20 cellular contexts compared by ENCODE assay signal in the genomic region with DNA sequence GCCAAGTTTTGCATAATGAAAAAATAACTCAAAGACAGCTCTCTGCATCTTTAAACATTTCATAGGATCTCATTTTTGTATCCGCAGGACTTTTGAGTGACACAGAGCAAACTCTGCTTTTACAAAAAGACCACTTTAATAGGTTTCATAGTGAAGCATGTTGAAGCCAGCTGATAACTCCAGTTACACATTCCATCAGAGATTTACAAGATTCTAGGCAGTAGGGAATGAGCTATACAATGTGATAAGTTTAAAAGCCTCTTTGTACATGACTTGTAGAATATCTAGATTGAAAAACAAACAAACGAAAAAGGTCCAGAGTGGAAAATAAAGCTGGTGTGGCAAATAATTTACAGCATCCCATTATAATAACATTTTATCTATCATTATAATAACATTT. TPM values are rescaled to one million over a fixed set of nuclear protein-coding genes. Genes with fewer than 3 reads are reported as not detected.
DNase-seq lines count a peak whose midpoint lies in the region; ATAC-seq and TF ChIP-seq lines count a peak whose summit lies in the region.
"Had no signal": no experiment of that assay in that cellular context is flagged by ENCODE, and none has a peak within 500 bp of the region (broad histone marks: within the 10 kb centered on the region; RNA-seq: fewer than 3 reads in every experiment).

No MANE protein-coding gene starts in this region.

- TF ChIP-seq POLR2A in breast epithelium (IDR thresholded peaks at IDR 0.05) (no peak), esophagus squamous epithelium (IDR thresholded peaks at IDR 0.05) (no peak), uterus (IDR thresholded peaks at IDR 0.05) (no peak)

- no peak overlapping the region for H3K27ac Mint-ChIP-seq in MCF 10A (ENCODE audit: low read depth, unreplicated experiment)
- H3K27ac Mint-ChIP-seq: activated naive CD4-positive, alpha-beta T cell treated with anti-CD3 and anti-CD28 coated beads for 36 hours; CD14-positive monocyte; effector memory CD8-positive, alpha-beta T cell; progenitor cell of endocrine pancreas; T-helper 17 cell had no signal

- H3K36me3 ChIP-seq in breast epithelium (no peaks in the 10 kb centered on the region), esophagus squamous epithelium (no peaks in the 10 kb centered on the region), neural cell (ENCODE audit: insufficient read depth, low read length) (no peaks in the 10 kb centered on the region), uterus (no peaks in the 10 kb centered on the region), brain microvascular endothelial cell (replicated peaks) (no peaks in the 10 kb centered on the region)

- H3K9me3 ChIP-seq in breast epithelium (no peaks in the 10 kb centered on the region), esophagus squamous epithelium (no peaks in the 10 kb centered on the region), neural cell (ENCODE audit: low read length) (no peaks in the 10 kb centered on the region), uterus (no peaks in the 10 kb centered on the region)

- no peak overlapping the region for H3K4me2 ChIP-seq in neural cell (ENCODE audit: low read length)

- H4K20me1 ChIP-seq in neural cell (ENCODE audit: insufficient read depth), result no peaks in the 10 kb centered on the region

- no peaks in the 10 kb centered on the region for H3K4me1 ChIP-seq in breast epithelium
- H3K4me1 ChIP-seq in esophagus squamous epithelium, result peaks cover 4 to 41% (median 4%) of the 10 kb centered on the region in 3 donors
- H3K4me1 ChIP-seq in uterus, result peaks cover 0 to 6% of the 10 kb centered on the region in 2 donors
- H3K4me1 ChIP-seq: foreskin keratinocyte had no signal

- H3K4me3 Mint-ChIP-seq in MCF 10A (ENCODE audit: unreplicated experiment), result no peak overlapping the region
- H3K4me3 Mint-ChIP-seq: activated naive CD4-positive, alpha-beta T cell treated with anti-CD3 and anti-CD28 coated beads for 36 hours; effector memory CD8-positive, alpha-beta T cell; T-helper 17 cell had no signal

- H3K27me3 ChIP-seq in breast epithelium (no peaks in the 10 kb centered on the region), esophagus squamous epithelium (peaks cover 0 to 46% (median 1%) of the 10 kb centered on the region in 4 donors), neural cell (ENCODE audit: insufficient read depth, low read depth, low read length) (peaks cover 14% of the 10 kb centered on the region), uterus (no peaks in the 10 kb centered on the region), brain microvascular endothelial cell (replicated peaks) (no peaks in the 10 kb centered on the region)

- in situ Hi-C loops in brain microvascular endothelial cell (cut with HindIII; ENCODE audit: low pct_ligation_motif_present, low sequenced_read_pairs), result no loop called here

- intact Hi-C loops in breast epithelium (cut with DNase I; ENCODE audit: low total_unique reads) (no loop called here), MCF 10A (cut with micrococcal nuclease) (loop anchor here (10.0 kb wide), 1 partner anchor 98 kb away; no protein-coding TSS in a partner anchor), esophagus squamous epithelium (cut with DNase I) (no loop called here), uterus (cut with DNase I; ENCODE audit: low total_unique reads) (no loop called here)

- CTCF ChIA-PET in MCF 10A (lab: Yijun Ruan, JAX), result no interaction called here

- 48 to 67% methylated on average over 2 of the region's 2 CpGs for WGBS in esophagus squamous epithelium, 2 donors

- peaks cover 88% of the 10 kb centered on the region for H3K27me3 Mint-ChIP-seq in MCF 10A (ENCODE audit: insufficient read depth, unreplicated experiment)

- no peaks in the 10 kb centered on the region for H3K79me2 ChIP-seq in neural cell (replicated peaks; ENCODE audit: insufficient read depth, low read length)

- H3K4me3 ChIP-seq in breast epithelium (peak overlapping the region in 2 of 3 donors; percentile 69 to 77), esophagus squamous epithelium (peak overlapping the region in 3 of 4 donors; percentile 53 to 74 (median 67)), neural cell (ENCODE audit: low read length) (peak overlapping the region; percentile 84), uterus (peak overlapping the region; percentile 62 to 79), brain microvascular endothelial cell (ENCODE audit: low read depth, low read length) (no peak overlapping the region)

- H3K9me2 ChIP-seq in neural cell (ENCODE audit: insufficient read depth, low read length), result no peaks in the 10 kb centered on the region

- POLR2A ChIA-PET in MCF 10A (lab: Yijun Ruan, JAX), result interaction anchor here (1.1 kb wide), 1 partner anchor 9 kb away, joined by 3 read pairs; no protein-coding TSS in a partner anchor

- BruUV-seq in MCF 10A (replicated peaks; lab: Mats Ljungman, UMichigan), result no TSS peak

- H3K27ac ChIP-seq in breast epithelium, result no peak overlapping the region
- H3K27ac ChIP-seq in esophagus squamous epithelium, result no peak overlapping the region
- H3K27ac ChIP-seq in neural cell (ENCODE audit: low read length), result no peak overlapping the region
- peak overlapping the region; percentile 92 to 98 for H3K27ac ChIP-seq in uterus
- H3K27ac ChIP-seq in brain microvascular endothelial cell, result no peak overlapping the region
- H3K27ac ChIP-seq: foreskin keratinocyte had no signal

- H2AFZ ChIP-seq in neural cell (ENCODE audit: low read depth, low read length), result no peak overlapping the region

- ATAC-seq in GM18907 (IDR thresholded peaks at IDR 0.05; ENCODE audit: unreplicated experiment), result no peak
- ATAC-seq: effector memory CD8-positive, alpha-beta T cell; foreskin keratinocyte; T-helper 17 cell had no signal

- no peak overlapping the region for H3K9ac ChIP-seq in neural cell (ENCODE audit: low read length)

- no peak for TF ChIP-seq EP300 in neural cell (conservative IDR thresholded peaks at IDR 0.05; ENCODE audit: poor library complexity, severe bottlenecking)

- no peaks in the 10 kb centered on the region for H3K4me1 Mint-ChIP-seq in MCF 10A (ENCODE audit: insufficient read depth, unreplicated experiment)

- TF ChIP-seq CTCF in breast epithelium (IDR thresholded peaks at IDR 0.05), result no peak
- no peak for TF ChIP-seq CTCF in MCF 10A (IDR thresholded peaks at IDR 0.05; ENCODE audit: unreplicated experiment)
- TF ChIP-seq CTCF in esophagus squamous epithelium (IDR thresholded peaks at IDR 0.05), result no peak
- TF ChIP-seq CTCF in neural cell (IDR thresholded peaks at IDR 0.05; ENCODE audit: poor library complexity, severe bottlenecking), result no peak
- no peak for TF ChIP-seq CTCF in uterus (IDR thresholded peaks at IDR 0.05)
- TF ChIP-seq CTCF in brain microvascular endothelial cell (IDR thresholded peaks at IDR 0.05; ENCODE audit: low read depth, low read length, missing control alignments), result no peak

- TF ChIP-seq RAD21 in neural cell (conservative IDR thresholded peaks at IDR 0.05), result no peak

- no peaks in the 10 kb centered on the region for H3K9me3 Mint-ChIP-seq in MCF 10A (ENCODE audit: unreplicated experiment)
- H3K9me3 Mint-ChIP-seq: activated naive CD4-positive, alpha-beta T cell treated with anti-CD3 and anti-CD28 coated beads for 36 hours; effector memory CD8-positive, alpha-beta T cell had no signal

- DNase-seq in breast epithelium (ENCODE audit: low spot score in 2 of 2) (no peak), MCF 10A (ENCODE audit: unreplicated experiment) (no peak), esophagus squamous epithelium (lab: John Stamatoyannopoulos, UW) (no peak), uterus (no peak), brain microvascular endothelial cell (no peak), SKM-1 (lab: John Stamatoyannopoulos, UW; ENCODE audit: unreplicated experiment) (no peak)
- DNase-seq: 8988T; activated CD4-positive, CD25-positive, alpha-beta regulatory T cell treated with anti-CD3 and anti-CD28 coated beads, Interleukin-2, amount 50 U/mL, for 72 hours; activated naive CD4-positive, alpha-beta T cell treated with anti-CD3 and anti-CD28 coated beads for 36 hours; effector memory CD8-positive, alpha-beta T cell; foreskin keratinocyte; midbrain; NCI-H1694; NCI-H345; NK-92 treated with Interleukin-12 subunit alpha and Interleukin-12 subunit beta, amount 100 ng/mL, for 24 hours; T-helper 17 cell had no signal

- no peaks in the 10 kb centered on the region for H3K36me3 Mint-ChIP-seq in MCF 10A (ENCODE audit: insufficient read depth, unreplicated experiment)

- peaks cover 6% of the 10 kb centered on the region for H3F3A ChIP-seq in neural cell (ENCODE audit: insufficient read depth, low read length, poor library complexity, severe bottlenecking)

TF ChIP-seq in neural cell, 6 proteins besides CTCF, POLR2A, EP300 and RAD21 (continues in another document):
- no peak for TF ChIP-seq EZH2 (IDR thresholded peaks at IDR 0.05; ENCODE audit: borderline replicate concordance, insufficient read depth, low read length, poor library complexity, severe bottlenecking)
- no peak for TF ChIP-seq POLR2AphosphoS5 (IDR thresholded peaks at IDR 0.05)
- TF ChIP-seq SMC3 (conservative IDR thresholded peaks at IDR 0.05; ENCODE audit: poor library complexity), result no peak
- no peak for TF ChIP-seq TAF1 (IDR thresholded peaks at IDR 0.05; ENCODE audit: low read depth)
- TF ChIP-seq MXI1 (conservative IDR thresholded peaks at IDR 0.05; ENCODE audit: poor library complexity, severe bottlenecking), result no peak

RNA-seq across cellular contexts. Expression of a gene that starts 2.2 kb away (rescaled TPM):
- total RNA-seq in breast epithelium, result 10 to 100 TPM; 10.9 to 36.9 (median 19.7) TPM
- total RNA-seq in MCF 10A (2022), result 0.09 and 0.10 TPM in 2 replicates
- total RNA-seq in esophagus squamous epithelium, result 10 to 100 TPM in 1 of 4 donors, 1 to 10 TPM in 3; 2.0 to 10.9 (median 3.8) TPM
- 1.5 and 2.2 TPM in 2 replicates for polyA plus RNA-seq in neural cell
- polyA minus RNA-seq in neural cell, result 7.3 and 11.6 TPM in 2 replicates
- 100 to 1,000 TPM in 1 of 4 donors, 10 to 100 TPM in 3; 32.4 to 136 (median 69.6) TPM for total RNA-seq in uterus
- total RNA-seq: activated naive CD4-positive, alpha-beta T cell treated with anti-CD3 and anti-CD28 coated beads for 36 hours had no signal
- polyA plus RNA-seq: CD14-positive monocyte had no signal

Comparison
In these comparisons a context has a peak if more than half of its experiments do, and no peak if none do; other contexts are left out.
1. H3K27ac ChIP-seq: peak in uterus (2 of 2); none in breast epithelium (0 of 2), esophagus squamous epithelium (0 of 4), neural cell (single experiment) and brain microvascular endothelial cell (single experiment).